ENCODE assay signal across 10 cellular contexts in the genomic region with DNA sequence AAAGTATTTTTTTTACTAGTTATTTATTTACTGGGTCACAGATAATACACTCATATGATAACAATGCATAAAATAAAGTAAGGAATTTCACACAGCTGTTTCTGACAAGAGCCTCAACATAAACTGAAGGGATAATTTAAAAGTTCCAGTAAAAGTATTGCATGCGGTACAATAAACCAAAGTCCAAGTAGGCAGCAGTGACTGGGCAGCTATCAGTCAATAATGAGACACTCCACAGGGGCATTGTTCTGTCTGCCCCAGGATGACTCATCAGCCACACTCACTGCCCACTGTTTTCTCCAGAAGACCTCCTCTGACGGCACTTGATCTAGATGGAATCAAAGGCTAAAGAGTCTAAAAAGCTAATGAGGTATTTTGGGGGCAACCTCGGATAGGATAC.
DNase-seq lines count a peak whose midpoint lies in the region; ATAC-seq, FAIRE-seq and TF ChIP-seq lines count a peak whose summit lies in the region.
"Had no signal": no experiment of that assay in that cellular context is flagged by ENCODE, and none has a peak within 500 bp of the region (broad histone marks: within the 10 kb centered on the region; RNA-seq: fewer than 3 reads in every experiment).

No MANE protein-coding gene starts in this region.

- no peak overlapping the region for H3K27ac ChIP-seq in GM23338 (ENCODE audit: low read depth)
- peak overlapping the region; percentile 99 for H3K27ac ChIP-seq in PC-3 (ENCODE audit: low read length)
- peak overlapping the region; percentile 67 for H3K27ac ChIP-seq in epithelial cell of prostate
- no peak overlapping the region for H3K27ac ChIP-seq in adrenal gland
- no peak overlapping the region for H3K27ac ChIP-seq in spleen

- H3K36me3 Mint-ChIP-seq in GM23338 (ENCODE audit: low read depth), result peaks cover 26% of the 10 kb centered on the region

- H3K9me2 ChIP-seq in GM23338 (ENCODE audit: insufficient read depth) (no peaks in the 10 kb centered on the region), PC-3 (replicated peaks; ENCODE audit: low read length) (no peaks in the 10 kb centered on the region)

- H4K20me1 ChIP-seq in GM23338 (replicated peaks; ENCODE audit: insufficient read depth) (no peaks in the 10 kb centered on the region), PC-3 (ENCODE audit: low read length) (no peaks in the 10 kb centered on the region)

- 86 to 93% (median 91%) methylated on average over 3 of the region's 3 CpGs for WGBS in adrenal gland, 4 donors
- 62 to 84% (median 81%) methylated on average over 3 of the region's 3 CpGs for WGBS in spleen, 5 donors

- H2AFZ ChIP-seq in GM23338 (no peak overlapping the region), PC-3 (ENCODE audit: low read length) (no peak overlapping the region; the same call in 1 of the 2 replicates)

- H3F3A ChIP-seq in GM23338 (replicated peaks; ENCODE audit: low read depth), result no peaks in the 10 kb centered on the region
- H3F3A ChIP-seq in PC-3 (ENCODE audit: low read length, unreplicated experiment), result peaks cover 7% of the 10 kb centered on the region

- H3K9me3 ChIP-seq in PC-3 (ENCODE audit: low read length), result no peaks in the 10 kb centered on the region
- H3K9me3 ChIP-seq in adrenal gland (replicated peaks in 1 of 3), result no peaks in the 10 kb centered on the region
- peaks cover 0 to 8% (median 0%) of the 10 kb centered on the region in 8 donors for H3K9me3 ChIP-seq in spleen

- peaks cover 13% of the 10 kb centered on the region for H3K4me1 Mint-ChIP-seq in GM23338

- no peak for FAIRE-seq in GM19239 (lab: Jason Lieb, UNC)

- intact Hi-C loops in PC-3 (cut with micrococcal nuclease), result loop anchor here (5.0 kb wide), 1 partner anchor 88 kb away; no protein-coding TSS in a partner anchor
- intact Hi-C loops in adrenal gland (cut with DNase I), result no loop called here
- intact Hi-C loops in spleen (cut with DNase I; ENCODE audit: low total_unique reads), result no loop called here

- TF ChIP-seq CTCF in GM23338 (conservative IDR thresholded peaks at IDR 0.05; ENCODE audit: low read depth in 2 of 2) (no peak), PC-3 (conservative IDR thresholded peaks at IDR 0.05; ENCODE audit: low read depth, low read length) (no peak), adrenal gland (IDR thresholded peaks at IDR 0.05) (no peak), spleen (IDR thresholded peaks at IDR 0.05 in 8 of 11, conservative IDR thresholded peaks at IDR 0.05 in 3 of 11) (no peak)

- no peaks in the 10 kb centered on the region for H3K79me2 ChIP-seq in GM23338 (replicated peaks; ENCODE audit: insufficient read depth)
- H3K79me2 ChIP-seq in PC-3 (ENCODE audit: low read length), result no peaks in the 10 kb centered on the region

- H3K36me3 ChIP-seq in GM23338 (ENCODE audit: insufficient read depth) (no peaks in the 10 kb centered on the region), PC-3 (ENCODE audit: low read depth, low read length) (no peaks in the 10 kb centered on the region), adrenal gland (replicated peaks in 1 of 2) (no peaks in the 10 kb centered on the region), spleen (no peaks in the 10 kb centered on the region)

- H3K4me2 ChIP-seq in GM23338 (no peak overlapping the region), PC-3 (ENCODE audit: low read length) (peak overlapping the region; percentile 83)

- H3K27ac Mint-ChIP-seq in GM23338, result peak overlapping the region; percentile 47

- no peak for DNase-seq in GM23338 (ENCODE audit: low spot score)
- DNase-seq in PC-3, result peak; percentile 87
- DNase-seq in epithelial cell of prostate (ENCODE audit: low read depth, low spot score), result peak; percentile 10
- peak; percentile 45 for DNase-seq in pons (ENCODE audit: low spot score)
- no peak for DNase-seq in adrenal gland
- no peak for DNase-seq in spleen
- DNase-seq in NOMO-1 treated with dmso at 0.1 percent for 144 hours (lab: John Stamatoyannopoulos, UW; ENCODE audit: unreplicated experiment), result no peak
- no peak for DNase-seq in GM19239 (ENCODE audit: insufficient read length, low spot score)
- DNase-seq: activated effector memory CD4-positive, alpha-beta T cell treated with anti-CD3 and anti-CD28 coated beads, Interleukin-2, amount 50 U/mL, for 16 hours; SIG-M5 had no signal

- BruUV-seq in PC-3 (replicated peaks; lab: Mats Ljungman, UMichigan), result no TSS peak

- peak overlapping the region; percentile 89 for H3K9ac ChIP-seq in PC-3 (ENCODE audit: low read length)

- peaks cover 5% of the 10 kb centered on the region for H3K27me3 Mint-ChIP-seq in GM23338 (ENCODE audit: insufficient read depth, low read depth, poor library complexity)

- no peaks in the 10 kb centered on the region for H3K27me3 ChIP-seq in GM23338 (ENCODE audit: insufficient read depth)
- H3K27me3 ChIP-seq in PC-3 (ENCODE audit: low read length), result no peaks in the 10 kb centered on the region
- H3K27me3 ChIP-seq in adrenal gland, result no peaks in the 10 kb centered on the region
- no peaks in the 10 kb centered on the region for H3K27me3 ChIP-seq in spleen (replicated peaks in 1 of 7)

- H3K4me1 ChIP-seq in GM23338 (ENCODE audit: insufficient read depth), result no peaks in the 10 kb centered on the region
- H3K4me1 ChIP-seq in PC-3 (ENCODE audit: insufficient read depth, low read length), result peaks cover 40% of the 10 kb centered on the region
- H3K4me1 ChIP-seq in adrenal gland (replicated peaks in 1 of 2), result no peaks in the 10 kb centered on the region
- no peaks in the 10 kb centered on the region for H3K4me1 ChIP-seq in spleen

- no peak for TF ChIP-seq POLR2A in adrenal gland (IDR thresholded peaks at IDR 0.05)
- no peak for TF ChIP-seq POLR2A in spleen (IDR thresholded peaks at IDR 0.05)

- H3K4me3 Mint-ChIP-seq in GM23338, result no peak overlapping the region

- CTCF ChIA-PET in PC-3 (lab: Charles Lee), result interaction anchor here (0.6 kb wide), 1 partner anchor 9 kb away, joined by 3 read pairs; no protein-coding TSS in a partner anchor

- ATAC-seq in GM23338 (peak; percentile 36; the same call in 2 of the 3 replicates), PC-3 (peak; percentile 64)

- H3K9me3 Mint-ChIP-seq in GM23338, result peaks cover 7% of the 10 kb centered on the region; the same call in 2 of the 3 replicates

- POLR2A ChIA-PET in PC-3 (lab: Charles Lee; ENCODE audit: unreplicated experiment), result interaction anchor here (0.6 kb wide), 1 partner anchor 271 kb away, joined by 4 read pairs; no protein-coding TSS in a partner anchor

- H3K4me3 ChIP-seq in GM23338 (no peak overlapping the region), PC-3 (ENCODE audit: low read length) (peak overlapping the region; percentile 48; the same call in 1 of the 2 replicates), adrenal gland (no peak overlapping the region), spleen (no peak overlapping the region)

TF ChIP-seq in GM23338, 12 proteins besides CTCF, POLR2A, EP300 and RAD21:
- no peak for TF ChIP-seq POLR2AphosphoS5 (IDR thresholded peaks at IDR 0.05; ENCODE audit: low read depth)
- TF ChIP-seq CREB1 (CRISPR knock-in tag; IDR thresholded peaks at IDR 0.05; ENCODE audit: low read depth), result no peak
- TF ChIP-seq, protein P1, sequence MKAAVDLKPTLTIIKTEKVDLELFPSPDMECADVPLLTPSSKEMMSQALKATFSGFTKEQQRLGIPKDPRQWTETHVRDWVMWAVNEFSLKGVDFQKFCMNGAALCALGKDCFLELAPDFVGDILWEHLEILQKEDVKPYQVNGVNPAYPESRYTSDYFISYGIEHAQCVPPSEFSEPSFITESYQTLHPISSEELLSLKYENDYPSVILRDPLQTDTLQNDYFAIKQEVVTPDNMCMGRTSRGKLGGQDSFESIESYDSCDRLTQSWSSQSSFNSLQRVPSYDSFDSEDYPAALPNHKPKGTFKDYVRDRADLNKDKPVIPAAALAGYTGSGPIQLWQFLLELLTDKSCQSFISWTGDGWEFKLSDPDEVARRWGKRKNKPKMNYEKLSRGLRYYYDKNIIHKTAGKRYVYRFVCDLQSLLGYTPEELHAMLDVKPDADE (IDR thresholded peaks at IDR 0.05), result no peak
- no peak for TF ChIP-seq STAT1 (IDR thresholded peaks at IDR 0.05; ENCODE audit: unreplicated experiment)
- no peak for TF ChIP-seq EZH2phosphoT487 (IDR thresholded peaks at IDR 0.05; ENCODE audit: unreplicated experiment)
- no peak for TF ChIP-seq ZNF331 (CRISPR knock-in tag; IDR thresholded peaks at IDR 0.05; ENCODE audit: low read depth)
- no peak for TF ChIP-seq JUNB (IDR thresholded peaks at IDR 0.05; ENCODE audit: unreplicated experiment)
- no peak for TF ChIP-seq NANOG (IDR thresholded peaks at IDR 0.05; ENCODE audit: borderline replicate concordance)
- no peak for TF ChIP-seq ZNF114 (CRISPR knock-in tag; IDR thresholded peaks at IDR 0.05)
- TF ChIP-seq, protein P2, sequence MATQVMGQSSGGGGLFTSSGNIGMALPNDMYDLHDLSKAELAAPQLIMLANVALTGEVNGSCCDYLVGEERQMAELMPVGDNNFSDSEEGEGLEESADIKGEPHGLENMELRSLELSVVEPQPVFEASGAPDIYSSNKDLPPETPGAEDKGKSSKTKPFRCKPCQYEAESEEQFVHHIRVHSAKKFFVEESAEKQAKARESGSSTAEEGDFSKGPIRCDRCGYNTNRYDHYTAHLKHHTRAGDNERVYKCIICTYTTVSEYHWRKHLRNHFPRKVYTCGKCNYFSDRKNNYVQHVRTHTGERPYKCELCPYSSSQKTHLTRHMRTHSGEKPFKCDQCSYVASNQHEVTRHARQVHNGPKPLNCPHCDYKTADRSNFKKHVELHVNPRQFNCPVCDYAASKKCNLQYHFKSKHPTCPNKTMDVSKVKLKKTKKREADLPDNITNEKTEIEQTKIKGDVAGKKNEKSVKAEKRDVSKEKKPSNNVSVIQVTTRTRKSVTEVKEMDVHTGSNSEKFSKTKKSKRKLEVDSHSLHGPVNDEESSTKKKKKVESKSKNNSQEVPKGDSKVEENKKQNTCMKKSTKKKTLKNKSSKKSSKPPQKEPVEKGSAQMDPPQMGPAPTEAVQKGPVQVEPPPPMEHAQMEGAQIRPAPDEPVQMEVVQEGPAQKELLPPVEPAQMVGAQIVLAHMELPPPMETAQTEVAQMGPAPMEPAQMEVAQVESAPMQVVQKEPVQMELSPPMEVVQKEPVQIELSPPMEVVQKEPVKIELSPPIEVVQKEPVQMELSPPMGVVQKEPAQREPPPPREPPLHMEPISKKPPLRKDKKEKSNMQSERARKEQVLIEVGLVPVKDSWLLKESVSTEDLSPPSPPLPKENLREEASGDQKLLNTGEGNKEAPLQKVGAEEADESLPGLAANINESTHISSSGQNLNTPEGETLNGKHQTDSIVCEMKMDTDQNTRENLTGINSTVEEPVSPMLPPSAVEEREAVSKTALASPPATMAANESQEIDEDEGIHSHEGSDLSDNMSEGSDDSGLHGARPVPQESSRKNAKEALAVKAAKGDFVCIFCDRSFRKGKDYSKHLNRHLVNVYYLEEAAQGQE (IDR thresholded peaks at IDR 0.05; ENCODE audit: unreplicated experiment), result no peak

Comparison
In these comparisons a context has a peak if more than half of its experiments do, and no peak if none do; other contexts are left out.
1. DNase-seq: peak in PC-3 (single experiment), epithelial cell of prostate (single experiment) and pons (single experiment); none in GM23338 (single experiment), adrenal gland (0 of 7), spleen (single experiment), NOMO-1 treated with dmso at 0.1 percent for 144 hours (single experiment) and GM19239 (single experiment).
2. H3K27ac ChIP-seq: peak in PC-3 (single experiment) and epithelial cell of prostate (single experiment); none in GM23338 (single experiment), adrenal gland (0 of 5) and spleen (0 of 8).